17 cellular contexts compared by ENCODE assay signal in genomic region chr9:137408651-137409405, GRCh38. TPM values are rescaled to one million over a fixed set of nuclear protein-coding genes. Genes with fewer than 3 reads are reported as not detected.
A peak's percentile ranks its signal among the peaks of the same experiment; 100 is the strongest.
DNase-seq lines count a peak whose midpoint lies in the region; ATAC-seq and TF ChIP-seq lines count a peak whose summit lies in the region.
"Had no signal": no experiment of that assay in that cellular context is flagged by ENCODE, and none has a peak within 500 bp of the region (broad histone marks: within the 10 kb centered on the region; RNA-seq: fewer than 3 reads in every experiment).

No MANE protein-coding gene starts in this region.

- H3K4me3 ChIP-seq in mammary epithelial cell (replicated peaks in 1 of 3; ENCODE audit: insufficient read depth in 1 of 3, low read depth in 2 of 3, low read length in 3 of 3), result no peak overlapping the region
- no peak overlapping the region for H3K4me3 ChIP-seq in trophoblast cell (ENCODE audit: low read depth, low read length)

- in situ Hi-C loops in mammary epithelial cell (cut with MboI; ENCODE audit: low sequenced_read_pairs in 2 of 2), result no loop called here

- H3K79me2 ChIP-seq in mammary epithelial cell (ENCODE audit: insufficient read depth, low read length) (peaks cover 4% of the 10 kb centered on the region), trophoblast cell (ENCODE audit: control insufficient read depth, insufficient read depth, low read length, poor library complexity) (peaks cover 2% of the 10 kb centered on the region)

- CTCF ChIA-PET in MCF 10A (lab: Yijun Ruan, JAX), result interaction anchor here (0.6 kb wide), 1 partner anchor 61 kb away, joined by 3 read pairs; no protein-coding TSS in a partner anchor
- CTCF ChIA-PET in mammary epithelial cell (lab: Charles Lee; ENCODE audit: low non-redundant PET), result no interaction called here
- CTCF ChIA-PET in RWPE1 (lab: Yijun Ruan, JAX), result interaction anchor here (0.6 to 2.0 kb wide), 4 partner anchors 14 to 921 kb away, joined by 3 to 10 read pairs (median 4); partner anchors contain the start of genes EXD3 and NOXA1

- no peak overlapping the region for H3K9ac ChIP-seq in mammary epithelial cell (ENCODE audit: insufficient read depth, low read length)
- no peak overlapping the region for H3K9ac ChIP-seq in trophoblast cell (ENCODE audit: low read length)

- H4K20me1 ChIP-seq in mammary epithelial cell (ENCODE audit: insufficient read depth, low read length), result peaks cover 5% of the 10 kb centered on the region

- H3K4me2 ChIP-seq in mammary epithelial cell (ENCODE audit: insufficient read depth, low read depth, low read length) (no peak overlapping the region), trophoblast cell (ENCODE audit: low read length) (no peak overlapping the region)

- WGBS in mammary epithelial cell (ENCODE audit: low coverage, missing lambda C conversion rate), result 95% methylated on average over 16 of the region's 24 CpGs
- no CpG with 5 or more reads among the region's 24 CpGs for WGBS in trophoblast cell (ENCODE audit: extremely low coverage, insufficient coverage, insufficient read length)

- no peak overlapping the region for H3K18ac ChIP-seq in trophoblast cell (ENCODE audit: low read length)

- no peak overlapping the region for H3K14ac ChIP-seq in trophoblast cell (ENCODE audit: low read length)

- H3K27me3 Mint-ChIP-seq in MCF 10A (ENCODE audit: insufficient read depth, unreplicated experiment) (no peaks in the 10 kb centered on the region), nephron (ENCODE audit: low read depth) (no peaks in the 10 kb centered on the region)

- no peak overlapping the region for H3K4me3 Mint-ChIP-seq in MCF 10A (ENCODE audit: unreplicated experiment)
- no peak overlapping the region for H3K4me3 Mint-ChIP-seq in nephron

- dilution Hi-C loops in mammary epithelial cell (cut with HindIII; ENCODE audit: low sequenced_read_pairs), result no loop called here

- H2BK5ac ChIP-seq in trophoblast cell (ENCODE audit: low read depth, low read length, poor library complexity), result no peak overlapping the region

- H3K4me1 Mint-ChIP-seq in MCF 10A (ENCODE audit: insufficient read depth, unreplicated experiment) (peaks cover 4% of the 10 kb centered on the region), nephron (peaks cover 10% of the 10 kb centered on the region)

- POLR2A ChIA-PET in MCF 10A (lab: Yijun Ruan, JAX) (interaction anchor here (5.6 kb wide), 1 partner anchor 15 kb away, joined by 62 read pairs; the partner anchor contains the start of genes EXD3 and NOXA1), RWPE1 (lab: Yijun Ruan, JAX; ENCODE audit: low non-redundant PET) (no interaction called here)

- H3K79me1 ChIP-seq in trophoblast cell (ENCODE audit: low read length), result peaks cover 2% of the 10 kb centered on the region

- H3K27ac ChIP-seq in mammary epithelial cell (ENCODE audit: insufficient read depth, low read depth, low read length) (no peak overlapping the region), RWPE1 (peak overlapping the region; percentile 93), trophoblast cell (ENCODE audit: low read depth, low read length) (no peak overlapping the region)
- H3K27ac ChIP-seq: 22Rv1 had no signal

- intact Hi-C loops in MCF 10A (cut with micrococcal nuclease) (no loop called here), mammary epithelial cell (cut with micrococcal nuclease) (no loop called here)

- BruUV-seq in MCF 10A (replicated peaks; lab: Mats Ljungman, UMichigan) (no TSS peak), mammary epithelial cell (replicated peaks; lab: Mats Ljungman, UMichigan) (no TSS peak)

- no peaks in the 10 kb centered on the region for H3K36me3 ChIP-seq in mammary epithelial cell (ENCODE audit: insufficient read depth, low read length)
- peaks cover 0 to 2% of the 10 kb centered on the region in 2 experiments for H3K36me3 ChIP-seq in trophoblast cell (ENCODE audit: control insufficient read depth in 1 of 2, insufficient read depth in 2 of 2, low read length in 2 of 2)

- H4K12ac ChIP-seq in trophoblast cell (ENCODE audit: low read depth, low read length), result no peak overlapping the region

- TF ChIP-seq CTCF in MCF 10A (IDR thresholded peaks at IDR 0.05; ENCODE audit: unreplicated experiment) (no peak), mammary epithelial cell (conservative IDR thresholded peaks at IDR 0.05 in 1 of 2, IDR thresholded peaks at IDR 0.05 in 1 of 2; ENCODE audit: extremely low read depth in 1 of 2, insufficient read depth in 1 of 2, low read depth in 1 of 2, low read length in 2 of 2) (no peak), RWPE1 (conservative IDR thresholded peaks at IDR 0.05; ENCODE audit: low read depth) (no peak), nephron (IDR thresholded peaks at IDR 0.05; ENCODE audit: unreplicated experiment in 3 of 3) (no peak)

- H3K9me3 ChIP-seq in mammary epithelial cell (replicated peaks; ENCODE audit: insufficient read depth, low read length), result no peaks in the 10 kb centered on the region
- H3K9me3 ChIP-seq in trophoblast cell (ENCODE audit: insufficient read depth, low read depth, low read length), result no peaks in the 10 kb centered on the region

- no peak for ATAC-seq in HG03378 (IDR thresholded peaks at IDR 0.05; ENCODE audit: unreplicated experiment)
- no peak for ATAC-seq in HG02623 (IDR thresholded peaks at IDR 0.05; ENCODE audit: unreplicated experiment)

- H3K27me3 ChIP-seq in mammary epithelial cell (ENCODE audit: insufficient read depth, low read length) (peaks cover 4% of the 10 kb centered on the region), trophoblast cell (ENCODE audit: insufficient read depth, low read length) (peaks cover 3% of the 10 kb centered on the region)

- H2AK5ac ChIP-seq in trophoblast cell (ENCODE audit: low read length), result no peak overlapping the region

- peaks cover 32% of the 10 kb centered on the region for H3K4me1 ChIP-seq in mammary epithelial cell (ENCODE audit: insufficient read depth, low read length)
- H3K4me1 ChIP-seq in trophoblast cell (ENCODE audit: control insufficient read depth in 1 of 2, insufficient read depth in 2 of 2, low read length in 2 of 2), result peaks cover 0 to 16% of the 10 kb centered on the region in 2 experiments

- no peaks in the 10 kb centered on the region for H3K9me3 Mint-ChIP-seq in MCF 10A (ENCODE audit: unreplicated experiment)
- H3K9me3 Mint-ChIP-seq in nephron, result no peaks in the 10 kb centered on the region
- H3K9me3 Mint-ChIP-seq: CD4-positive, CD25-positive, alpha-beta regulatory T cell; IgD-negative memory B cell had no signal

- H2AFZ ChIP-seq in mammary epithelial cell (ENCODE audit: low read depth, low read length) (no peak overlapping the region), trophoblast cell (ENCODE audit: insufficient read depth, low read length, poor library complexity) (no peak overlapping the region)

- H4K8ac ChIP-seq in trophoblast cell (ENCODE audit: low read depth, low read length), result no peak overlapping the region

- no peak overlapping the region for H2BK12ac ChIP-seq in trophoblast cell (ENCODE audit: low read length)

- no peak overlapping the region for H4K91ac ChIP-seq in trophoblast cell (ENCODE audit: low read depth, low read length)

- DNase-seq in MCF 10A (ENCODE audit: unreplicated experiment) (no peak), mammary epithelial cell (no peak), RWPE1 (ENCODE audit: low spot score) (no peak), trophoblast cell (peak; percentile 70 to 77)
- DNase-seq in activated naive CD4-positive, alpha-beta T cell treated with Interleukin-2 at 50 U/mL for 16 hours, result no peak
- DNase-seq: CD4-positive, CD25-positive, alpha-beta regulatory T cell; DMS53 had no signal

- H3K36me3 Mint-ChIP-seq in MCF 10A (ENCODE audit: insufficient read depth, unreplicated experiment) (peaks cover 12% of the 10 kb centered on the region), nephron (ENCODE audit: low read depth) (no peaks in the 10 kb centered on the region)

- H3K27ac Mint-ChIP-seq in MCF 10A (ENCODE audit: low read depth, unreplicated experiment) (peak overlapping the region; percentile 63), nephron (peak overlapping the region; percentile 37 to 71 (median 46))
- H3K27ac Mint-ChIP-seq: CD4-positive, CD25-positive, alpha-beta regulatory T cell had no signal

- H3K4ac ChIP-seq in trophoblast cell (ENCODE audit: low read depth, low read length), result no peak overlapping the region

- no peak overlapping the region for H3K23ac ChIP-seq in trophoblast cell (ENCODE audit: low read length)

- H2BK120ac ChIP-seq in trophoblast cell (ENCODE audit: insufficient read depth, low read length, poor library complexity), result no peak overlapping the region

RNA-seq across cellular contexts. Expression of gene EXD3, which starts 14.1 kb away (rescaled TPM):
- total RNA-seq in MCF 10A (2022) (17.1 and 23.9 TPM in 2 replicates), mammary epithelial cell (10 to 100 TPM in 1 of 2 donors, 1 to 10 TPM in 1; 9.1 to 10.8 TPM)
- 3.2 TPM for polyA plus RNA-seq in mammary epithelial cell
- 0.31 TPM for polyA minus RNA-seq in mammary epithelial cell
- polyA plus RNA-seq in trophoblast cell (2013), result 4.7 and 5.1 TPM in 2 replicates

RNA-seq across cellular contexts. Expression of gene NOXA1, which starts 14.4 kb away (rescaled TPM):
- total RNA-seq in MCF 10A (2022), result 8.2 and 8.9 TPM in 2 replicates
- total RNA-seq in mammary epithelial cell, result 1 to 10 TPM in 1 of 2 donors, under 1 TPM in 1; 0.82 to 2.0 TPM
- 0.18 TPM for polyA plus RNA-seq in mammary epithelial cell
- not detected for polyA minus RNA-seq in mammary epithelial cell
- polyA plus RNA-seq in trophoblast cell (2013), result 0.19 and 0.21 TPM in 2 replicates
- total RNA-seq: Daoy, H4, HT1080 had no signal

RNA-seq across cellular contexts. Expression of gene ENTPD8, which starts 32.3 kb away (rescaled TPM):
- total RNA-seq in MCF 10A (2022) (not detected in 2 replicates), mammary epithelial cell (under 1 TPM in 1 of 2 donors, not detected in 1; 0.83 TPM)
- 0.02 TPM for polyA plus RNA-seq in mammary epithelial cell
- polyA minus RNA-seq in mammary epithelial cell, result not detected
- 0.08 and 0.11 TPM in 2 replicates for polyA plus RNA-seq in trophoblast cell (2013)
- total RNA-seq: A673; CD4-positive, CD25-positive, alpha-beta regulatory T cell; Daoy; HT1080 had no signal
- polyA plus RNA-seq: BJ; CD4-positive, CD25-positive, alpha-beta regulatory T cell; IgD-negative memory B cell had no signal

RNA-seq across cellular contexts. Expression of gene NSMF, which starts 50.3 kb away (rescaled TPM):
- 37.8 and 43.1 TPM in 2 replicates for total RNA-seq in MCF 10A (2022)
- 10 to 100 TPM; 29.7 to 42.0 TPM for total RNA-seq in mammary epithelial cell
- polyA plus RNA-seq in mammary epithelial cell, result 28.2 TPM
- polyA minus RNA-seq in mammary epithelial cell, result 35.2 TPM
- polyA plus RNA-seq in trophoblast cell (2013), result 18.1 and 19.1 TPM in 2 replicates

Comparison
In these comparisons a context has a peak if more than half of its experiments do, and no peak if none do; other contexts are left out.
1. DNase-seq: peak in trophoblast cell (2 of 2); none in MCF 10A (single experiment), mammary epithelial cell (single experiment), RWPE1 (single experiment) and activated naive CD4-positive, alpha-beta T cell treated with Interleukin-2 at 50 U/mL for 16 hours (single experiment).